Comparison of ENCODE assay signal across 19 cellular contexts in the genomic region with DNA sequence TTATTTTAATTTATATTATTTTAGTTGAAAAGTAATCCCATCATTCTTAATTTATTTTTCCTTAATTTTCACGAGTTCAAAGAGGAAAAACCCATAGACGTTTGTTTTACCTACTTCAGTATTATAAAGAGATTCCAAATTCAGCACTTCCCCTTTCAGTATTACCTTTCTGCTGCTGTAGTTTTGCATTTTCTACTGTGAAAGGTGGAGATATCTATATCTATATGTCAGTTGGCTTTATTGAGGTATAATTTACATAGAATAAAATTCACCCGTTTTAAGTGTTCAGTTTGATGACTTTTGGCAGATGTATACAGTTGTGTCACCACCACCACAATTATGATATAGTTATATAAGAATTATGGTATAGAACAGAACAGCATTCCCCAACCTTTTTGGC. TPM values are rescaled to one million over a fixed set of nuclear protein-coding genes. Genes with fewer than 3 reads are reported as not detected.
A peak's percentile ranks its signal among the peaks of the same experiment; 100 is the strongest.
DNase-seq lines count a peak whose midpoint lies in the region; ATAC-seq and TF ChIP-seq lines count a peak whose summit lies in the region.
"Had no signal": no experiment of that assay in that cellular context is flagged by ENCODE, and none has a peak within 500 bp of the region (broad histone marks: within the 10 kb centered on the region; RNA-seq: fewer than 3 reads in every experiment).

No MANE protein-coding gene starts in this region.

- H3K9me3 ChIP-seq in Karpas-422 (ENCODE audit: low read length) (no peaks in the 10 kb centered on the region), SU-DHL-6 (ENCODE audit: insufficient read depth, low read length) (no peaks in the 10 kb centered on the region), PC-9 (ENCODE audit: insufficient read depth, low read depth) (no peaks in the 10 kb centered on the region)
- H3K9me3 ChIP-seq: MG63, SK-N-SH had no signal

- ATAC-seq in memory B cell (ENCODE audit: low read depth) (peak; percentile 77), HG02642 (IDR thresholded peaks at IDR 0.05; ENCODE audit: poor library complexity, unreplicated experiment) (no peak)
- ATAC-seq: T-helper 17 cell had no signal

- H4K20me1 ChIP-seq in Karpas-422 (ENCODE audit: insufficient read depth, low read depth, low read length) (no peaks in the 10 kb centered on the region), SU-DHL-6 (ENCODE audit: low read depth, low read length) (no peaks in the 10 kb centered on the region), PC-9 (ENCODE audit: insufficient read depth) (no peaks in the 10 kb centered on the region)

- no peak overlapping the region for H3K27ac Mint-ChIP-seq in memory B cell
- H3K27ac Mint-ChIP-seq in nephron progenitor cell = no peak overlapping the region
- H3K27ac Mint-ChIP-seq: T-helper 17 cell had no signal

- POLR2A ChIA-PET in PC-9 (lab: Charles Lee; ENCODE audit: unreplicated experiment) = no interaction called here

- no peaks in the 10 kb centered on the region for H3K27me3 ChIP-seq in Karpas-422 (ENCODE audit: low read length)
- no peaks in the 10 kb centered on the region for H3K27me3 ChIP-seq in SU-DHL-6 (ENCODE audit: low read length)
- no peaks in the 10 kb centered on the region for H3K27me3 ChIP-seq in PC-9 (ENCODE audit: insufficient read depth, low read depth)
- H3K27me3 ChIP-seq: MG63 had no signal

- CTCF ChIA-PET in PC-9 (lab: Charles Lee) = no interaction called here

- H3K36me3 Mint-ChIP-seq in memory B cell (peaks cover 4% of the 10 kb centered on the region), nephron progenitor cell (ENCODE audit: low read depth) (peaks cover 48% of the 10 kb centered on the region)

- no peaks in the 10 kb centered on the region for H3K9me3 Mint-ChIP-seq in memory B cell
- H3K9me3 Mint-ChIP-seq in nephron progenitor cell = no peaks in the 10 kb centered on the region

- H3K27me3 Mint-ChIP-seq in memory B cell (no peaks in the 10 kb centered on the region), nephron progenitor cell (ENCODE audit: low read depth, poor library complexity) (no peaks in the 10 kb centered on the region)
- H3K27me3 Mint-ChIP-seq: T-helper 17 cell had no signal

- no TSS peak for BruUV-seq in PC-9 (replicated peaks; lab: Mats Ljungman, UMichigan)

- H3K27ac ChIP-seq in Karpas-422 (ENCODE audit: low read length) (peak overlapping the region; percentile 98), SU-DHL-6 (ENCODE audit: low read depth, low read length) (peak overlapping the region; percentile 96), PC-9 (no peak overlapping the region)

- intact Hi-C loops in PC-9 (cut with micrococcal nuclease; ENCODE audit: unreplicated experiment) = no loop called here

- H3K4me1 ChIP-seq in Karpas-422 (ENCODE audit: low read length) (peaks cover 87% of the 10 kb centered on the region), PC-9 (replicated peaks; ENCODE audit: insufficient read depth) (no peaks in the 10 kb centered on the region)

- H3K4me2 ChIP-seq in Karpas-422 (ENCODE audit: low read depth, low read length, poor library complexity, severe bottlenecking) = peak overlapping the region; percentile 55
- H3K4me2 ChIP-seq in SU-DHL-6 (ENCODE audit: low read depth, low read length, poor library complexity, severe bottlenecking) = peak overlapping the region; percentile 79
- H3K4me2 ChIP-seq in PC-9 = no peak overlapping the region
- H3K4me2 ChIP-seq: SK-N-SH had no signal

- H3K9ac ChIP-seq in Karpas-422 (ENCODE audit: low read length) (peak overlapping the region; percentile 44; the same call in 1 of the 2 replicates), SU-DHL-6 (ENCODE audit: low read length) (peak overlapping the region; percentile 46)
- H3K9ac ChIP-seq: SK-N-SH had no signal

- H3F3A ChIP-seq in SU-DHL-6 (ENCODE audit: insufficient read depth) (peaks cover 91% of the 10 kb centered on the region), PC-9 (ENCODE audit: insufficient read depth, low read depth) (no peaks in the 10 kb centered on the region; the same call in 1 of the 2 replicates)

- DNase-seq in Karpas-422 (peak; percentile 88), memory B cell (ENCODE audit: low spot score in 2 of 2) (no peak), NCI-H510A (lab: John Stamatoyannopoulos, UW) (no peak), PC-9 (no peak), nephron progenitor cell (no peak)
- DNase-seq: Calu3, DMS79 treated with DMSO at 0.1 percent for 48 hours, HCEC 1CT, KBM-7, MG63, NCI-H1105 treated with DMSO at 0.1 percent for 48 hours, NCI-H146, NCI-H2029, NCI-H446, NCI-H69, SK-N-SH, T-helper 17 cell had no signal

- TF ChIP-seq CTCF in SU-DHL-6 (IDR thresholded peaks at IDR 0.05; ENCODE audit: insufficient read depth, low read length, poor library complexity, severe bottlenecking) (no peak), PC-9 (conservative IDR thresholded peaks at IDR 0.05) (no peak), nephron progenitor cell (IDR thresholded peaks at IDR 0.05) (no peak)

- H3K9me2 ChIP-seq in Karpas-422 (replicated peaks; ENCODE audit: insufficient read depth, low read length) = no peaks in the 10 kb centered on the region
- no peaks in the 10 kb centered on the region for H3K9me2 ChIP-seq in SU-DHL-6 (replicated peaks; ENCODE audit: insufficient read depth, low read length)
- no peaks in the 10 kb centered on the region for H3K9me2 ChIP-seq in PC-9 (ENCODE audit: insufficient read depth)
- H3K9me2 ChIP-seq: SK-N-SH had no signal

- H2AFZ ChIP-seq in Karpas-422 (ENCODE audit: low read length) = no peak overlapping the region
- H2AFZ ChIP-seq in SU-DHL-6 (ENCODE audit: low read depth, low read length, severe bottlenecking) = no peak overlapping the region
- H2AFZ ChIP-seq in PC-9 = no peak overlapping the region

- no peak overlapping the region for H3K4me3 Mint-ChIP-seq in memory B cell
- H3K4me3 Mint-ChIP-seq in nephron progenitor cell = no peak overlapping the region
- H3K4me3 Mint-ChIP-seq: T-helper 17 cell had no signal

- H3K4me1 Mint-ChIP-seq in memory B cell (peaks cover 11% of the 10 kb centered on the region), nephron progenitor cell (no peaks in the 10 kb centered on the region)

- H3K36me3 ChIP-seq in Karpas-422 (ENCODE audit: insufficient read depth, low read length) = peaks cover 43% of the 10 kb centered on the region
- peaks cover 18% of the 10 kb centered on the region for H3K36me3 ChIP-seq in SU-DHL-6 (ENCODE audit: low read length)
- 0 out of 2 replicates have a peak, but pooled peaks cover 3% of the 10 kb centered on the region for H3K36me3 ChIP-seq in PC-9 (ENCODE audit: low read depth)

- H3K79me2 ChIP-seq in Karpas-422 (ENCODE audit: low read length) (peaks cover 61% of the 10 kb centered on the region), SU-DHL-6 (ENCODE audit: insufficient read depth, low read length) (peaks cover 49% of the 10 kb centered on the region), PC-9 (ENCODE audit: low read depth) (peaks cover 12% of the 10 kb centered on the region; the same call in 1 of the 2 replicates)

- H3K4me3 ChIP-seq in Karpas-422 (ENCODE audit: low read length) = peak overlapping the region; percentile 19
- H3K4me3 ChIP-seq in SU-DHL-6 (ENCODE audit: insufficient read depth, low read length, poor library complexity, severe bottlenecking) = peak overlapping the region; percentile 3
- no peak overlapping the region for H3K4me3 ChIP-seq in PC-9
- H3K4me3 ChIP-seq: MG63 had no signal

RNA-seq across cellular contexts. Expression of a gene that starts 33.0 kb away (rescaled TPM):
- 49.5 and 52.8 TPM in 2 replicates for total RNA-seq in Karpas-422 (2014; rRNA removed; shearing (Covaris generic); ENCODE audit: low replicate concordance)
- total RNA-seq in PC-9 (2021) = 58.8 and 69.3 TPM in 2 replicates
